24 cellular contexts compared by ENCODE assay signal in the genomic region with DNA sequence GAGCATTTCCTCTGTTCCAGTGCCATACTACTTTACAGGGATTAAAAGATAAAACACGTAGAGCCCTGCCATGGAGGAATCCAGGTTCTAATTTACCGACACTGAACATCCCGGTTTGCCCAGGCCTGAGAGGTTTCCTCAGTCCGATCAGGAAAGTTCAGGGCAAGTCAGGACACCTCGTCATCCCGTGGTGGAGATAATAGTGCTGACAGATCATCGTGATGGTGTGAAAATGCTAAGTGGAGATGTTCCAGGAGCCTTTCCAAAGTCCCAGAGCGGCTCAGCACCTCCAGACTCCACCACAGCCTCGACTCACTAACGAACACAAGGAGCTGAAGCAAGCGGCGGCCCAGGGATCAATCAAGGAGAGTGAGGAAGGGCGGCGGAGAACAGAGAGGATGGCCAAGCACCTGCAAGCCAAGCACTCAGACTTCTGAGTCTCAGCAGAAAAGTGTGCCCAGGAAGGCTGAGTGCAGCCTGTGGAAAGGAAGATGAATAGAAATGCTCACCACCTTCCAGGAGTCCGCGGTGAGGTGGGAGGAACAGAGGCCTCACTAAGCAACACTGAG.
"Had no signal": no experiment of that assay in that cellular context is flagged by ENCODE, and none has a peak within 500 bp of the region (broad histone marks: within the 10 kb centered on the region; RNA-seq: fewer than 3 reads in every experiment).

No MANE protein-coding gene starts in this region.

- H3K27ac ChIP-seq: breast epithelium, gastroesophageal sphincter, left lung, ovary, sigmoid colon, thyroid gland, upper lobe of right lung had no signal

- H3K36me3 ChIP-seq: breast epithelium, gastroesophageal sphincter, left lung, ovary, sigmoid colon, thyroid gland, upper lobe of right lung had no signal

- DNase-seq: activated CD4-positive, alpha-beta T cell treated with anti-CD3 and anti-CD28 coated beads, Interleukin-2, amount 10 ng/mL, durations not matched to agents 7 days and 5 days; activated CD4-positive, CD25-positive, alpha-beta regulatory T cell treated with anti-CD3 and anti-CD28 coated beads, Interleukin-2, amount 50 U/mL, for 72 hours; activated CD8-positive, alpha-beta T cell treated with anti-CD3 and anti-CD28 coated beads for 36 hours; activated gamma-delta T cell treated with Interleukin-2 at 50 U/mL for 16 hours; activated T-cell treated with anti-CD3 and anti-CD28 coated beads, Interleukin-2, amount 50 U/mL, for 4 hours; endodermal cell; kidney glomerular epithelial cell; ovary; sigmoid colon; small intestine; stimulated activated CD4-positive, alpha-beta T cell treated with anti-CD3 and anti-CD28 coated beads, Interleukin-4, amount 100 ng/mL, for 4 hours; stimulated activated CD8-positive, alpha-beta memory T cell treated with anti-CD3 and anti-CD28 coated beads, Interleukin-4, amount 100 ng/mL, for 48 hours; stimulated activated naive CD8-positive, alpha-beta T cell treated with anti-CD3 and anti-CD28 coated beads, Interleukin-15, amount 100 ng/mL, for 72 hours; substantia nigra; T-helper 17 cell; T1000; thyroid gland; upper lobe of right lung had no signal

- H3K4me1 ChIP-seq: breast epithelium, gastroesophageal sphincter, left lung, sigmoid colon, thyroid gland, upper lobe of right lung had no signal

- H3K4me3 ChIP-seq: breast epithelium, gastroesophageal sphincter, left lung, ovary, sigmoid colon, thyroid gland, upper lobe of right lung had no signal

- H3K9me3 ChIP-seq: breast epithelium, gastroesophageal sphincter, ovary, sigmoid colon, thyroid gland, upper lobe of right lung had no signal

- ATAC-seq: activated CD8-positive, alpha-beta T cell treated with anti-CD3 and anti-CD28 coated beads for 36 hours; activated naive CD4-positive, alpha-beta T cell treated with anti-CD3 and anti-CD28 coated beads, Interleukin-2, amount 50 U/mL, for 72 hours; activated T-cell treated with anti-CD3 and anti-CD28 coated beads, Interleukin-2, amount 50 U/mL, for 4 hours; activated T-helper 17 cell treated with anti-CD3 and anti-CD28 coated beads, Interleukin-2, amount 50 U/mL, for 72 hours; gastroesophageal sphincter; left lung; stimulated activated memory B cell treated with anti-CD40 and anti-IgM and Interleukin-4, amounts not matched to agents 10 μg/mL and 1 μg/mL and 100 μg/mL, for 72 hours; stimulated activated naive CD8-positive, alpha-beta T cell treated with anti-CD3 and anti-CD28 coated beads, Interleukin-15, amount 100 ng/mL, for 72 hours; T-helper 17 cell; upper lobe of right lung had no signal

- H3K27me3 ChIP-seq: breast epithelium, gastroesophageal sphincter, left lung, ovary, sigmoid colon, thyroid gland, upper lobe of right lung had no signal
